ENCODE assay signal across 10 cellular contexts in the genomic region with DNA sequence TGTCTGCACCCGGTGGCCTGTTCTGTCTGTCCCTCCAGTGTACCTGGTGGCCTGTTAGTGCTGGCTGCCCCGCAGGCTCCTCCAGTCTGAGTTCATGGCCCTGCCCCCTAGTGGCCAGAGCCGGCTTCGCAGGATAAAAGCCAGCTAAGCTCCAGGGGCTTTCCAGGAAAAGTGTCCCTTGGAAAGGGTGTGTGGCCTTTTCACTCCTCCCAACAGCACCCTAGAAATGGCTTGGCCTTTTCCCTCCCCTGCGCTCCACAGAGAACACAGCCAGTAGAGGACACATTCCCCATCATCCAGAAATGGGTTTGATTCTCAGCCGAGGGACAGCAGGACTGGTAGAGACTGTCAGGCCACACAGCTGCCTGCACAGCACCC. TPM values are rescaled to one million over a fixed set of nuclear protein-coding genes. Genes with fewer than 3 reads are reported as not detected.
DNase-seq lines count a peak whose midpoint lies in the region; ATAC-seq, FAIRE-seq and TF ChIP-seq lines count a peak whose summit lies in the region.
"Not testable (repeated sequence)": the region's sequence is repeated elsewhere in the genome, so short reads cannot be mapped to it uniquely, and the experiment has no call there.
"Had no signal": no experiment of that assay in that cellular context is flagged by ENCODE, and none has a peak within 500 bp of the region (broad histone marks: within the 10 kb centered on the region; RNA-seq: fewer than 3 reads in every experiment).

No MANE protein-coding gene starts in this region.

- peaks cover 12% of the 10 kb centered on the region for H3K27me3 Mint-ChIP-seq in T-helper 2 cell treated with Interferon-gamma antibody and Interleukin-4, amounts not matched to agents 5 μg/mL and 100 μg/mL, for 36 hours (ENCODE audit: low read depth)
- H3K27me3 Mint-ChIP-seq in activated T-cell treated with anti-CD3 and anti-CD28 coated beads, Interleukin-2, amount 50 U/mL, for 24 hours; immature natural killer cell (ENCODE audit: low read depth in 3 of 3): not testable (repeated sequence)
- H3K27me3 Mint-ChIP-seq in chondrocyte (ENCODE audit: low read depth), result peaks cover 14% of the 10 kb centered on the region

- H3K4me3 Mint-ChIP-seq in T-helper 2 cell treated with Interferon-gamma antibody and Interleukin-4, amounts not matched to agents 5 μg/mL and 100 μg/mL, for 36 hours; activated T-cell treated with anti-CD3 and anti-CD28 coated beads, Interleukin-2, amount 50 U/mL, for 24 hours; chondrocyte (ENCODE audit: unreplicated experiment); immature natural killer cell; stimulated activated effector memory CD8-positive, alpha-beta T cell treated with anti-CD3 and anti-CD28 coated beads, Interleukin-12 subunit alpha, Interleukin-12 subunit beta, amount 100 ng/mL, for 72 hours: not testable (repeated sequence)

- not testable (repeated sequence) for H3K36me3 Mint-ChIP-seq in T-helper 2 cell treated with Interferon-gamma antibody and Interleukin-4, amounts not matched to agents 5 μg/mL and 100 μg/mL, for 36 hours (ENCODE audit: low read depth); activated T-cell treated with anti-CD3 and anti-CD28 coated beads, Interleukin-2, amount 50 U/mL, for 24 hours (ENCODE audit: low read depth); chondrocyte (ENCODE audit: low read depth); immature natural killer cell; stimulated activated effector memory CD8-positive, alpha-beta T cell treated with anti-CD3 and anti-CD28 coated beads, Interleukin-12 subunit alpha, Interleukin-12 subunit beta, amount 100 ng/mL, for 72 hours

- not testable (repeated sequence) for H3K4me1 Mint-ChIP-seq in T-helper 2 cell treated with Interferon-gamma antibody and Interleukin-4, amounts not matched to agents 5 μg/mL and 100 μg/mL, for 36 hours (ENCODE audit: low read depth); activated T-cell treated with anti-CD3 and anti-CD28 coated beads, Interleukin-2, amount 50 U/mL, for 24 hours (ENCODE audit: low read depth); chondrocyte (ENCODE audit: low read depth); immature natural killer cell; stimulated activated effector memory CD8-positive, alpha-beta T cell treated with anti-CD3 and anti-CD28 coated beads, Interleukin-12 subunit alpha, Interleukin-12 subunit beta, amount 100 ng/mL, for 72 hours

- peak; percentile 38 for TF ChIP-seq CTCF in D721Med (IDR thresholded peaks at IDR 0.05; ENCODE audit: insufficient read depth, missing control alignments)
- TF ChIP-seq CTCF in chondrocyte (IDR thresholded peaks at IDR 0.05), result peak; percentile 76

- not testable (repeated sequence) for H3K27ac Mint-ChIP-seq in T-helper 2 cell treated with Interferon-gamma antibody and Interleukin-4, amounts not matched to agents 5 μg/mL and 100 μg/mL, for 36 hours; activated T-cell treated with anti-CD3 and anti-CD28 coated beads, Interleukin-2, amount 50 U/mL, for 24 hours; chondrocyte (ENCODE audit: unreplicated experiment); immature natural killer cell; stimulated activated effector memory CD8-positive, alpha-beta T cell treated with anti-CD3 and anti-CD28 coated beads, Interleukin-12 subunit alpha, Interleukin-12 subunit beta, amount 100 ng/mL, for 72 hours

- DNase-seq in D721Med (ENCODE audit: insufficient read length, low spot score); chondrocyte (ENCODE audit: low spot score): not testable (repeated sequence)
- DNase-seq in T-helper 2 cell treated with Interferon-gamma antibody and Interleukin-4, amounts not matched to agents 5 μg/mL and 100 μg/mL, for 36 hours (ENCODE audit: low spot score), result peak; percentile 49
- DNase-seq in activated T-cell treated with anti-CD3 and anti-CD28 coated beads, Interleukin-2, amount 50 U/mL, for 24 hours, result peak; percentile 79
- DNase-seq in immature natural killer cell, result peak; percentile 49 to 65 (median 64)
- DNase-seq in sciatic nerve (ENCODE audit: low spot score), result peak; percentile 73
- peak; percentile 59 to 80 for DNase-seq in stimulated activated effector memory CD8-positive, alpha-beta T cell treated with anti-CD3 and anti-CD28 coated beads, Interleukin-12 subunit alpha, Interleukin-12 subunit beta, amount 100 ng/mL, for 72 hours (ENCODE audit: low spot score in 2 of 2)

- intact Hi-C loops in sciatic nerve (cut with DNase I), result not testable (repeated sequence)

- H3K9me3 Mint-ChIP-seq in T-helper 2 cell treated with Interferon-gamma antibody and Interleukin-4, amounts not matched to agents 5 μg/mL and 100 μg/mL, for 36 hours; activated T-cell treated with anti-CD3 and anti-CD28 coated beads, Interleukin-2, amount 50 U/mL, for 24 hours; chondrocyte (ENCODE audit: low read depth); immature natural killer cell; stimulated activated effector memory CD8-positive, alpha-beta T cell treated with anti-CD3 and anti-CD28 coated beads, Interleukin-12 subunit alpha, Interleukin-12 subunit beta, amount 100 ng/mL, for 72 hours: not testable (repeated sequence)

- peak; percentile 44 for ATAC-seq in HG02610 (IDR thresholded peaks at IDR 0.05; ENCODE audit: unreplicated experiment)
- ATAC-seq in sciatic nerve, result peak; percentile 71
- ATAC-seq in stimulated activated effector memory CD8-positive, alpha-beta T cell treated with anti-CD3 and anti-CD28 coated beads, Interleukin-12 subunit alpha, Interleukin-12 subunit beta, amount 100 ng/mL, for 72 hours, result peak; percentile 93

- FAIRE-seq in D721Med (lab: Jason Lieb, UNC), result not testable (repeated sequence)

RNA-seq across cellular contexts. Expression of a gene that starts 16.7 kb away (rescaled TPM):
- 0.15 TPM in 1 of 3 replicates, not detected in the others for total RNA-seq in chondrocyte
- not detected for polyA plus RNA-seq in immature natural killer cell
- 0.18 TPM for total RNA-seq in sciatic nerve
- total RNA-seq: T-helper 2 cell treated with Interferon-gamma antibody and Interleukin-4, amounts not matched to agents 100 ng/mL and 5 ng/mL, for 36 hours had no signal

RNA-seq across cellular contexts. Expression of a gene that starts 36.6 kb away (rescaled TPM):
- 69.8 to 85.9 TPM (median 77.6 TPM) in 3 replicates for total RNA-seq in chondrocyte
- polyA plus RNA-seq in immature natural killer cell, result 100 to 1,000 TPM in 1 of 3 donors, 10 to 100 TPM in 2; 83.4 to 103 (median 94.4) TPM
- total RNA-seq in sciatic nerve, result 36.8 TPM

RNA-seq across cellular contexts. Expression of a gene that starts 41.2 kb away (rescaled TPM):
- total RNA-seq in chondrocyte (not detected in 3 replicates), sciatic nerve (not detected)
- polyA plus RNA-seq in immature natural killer cell, result not detected
- total RNA-seq: skeletal muscle tissue; T-helper 2 cell treated with Interferon-gamma antibody and Interleukin-4, amounts not matched to agents 100 ng/mL and 5 ng/mL, for 36 hours had no signal

RNA-seq across cellular contexts. Expression of a gene that starts 47.5 kb away (rescaled TPM):
- total RNA-seq in chondrocyte, result 20.6 to 25.1 TPM (median 22.0 TPM) in 3 replicates
- polyA plus RNA-seq in immature natural killer cell, result 10 to 100 TPM; 20.7 to 23.8 (median 22.4) TPM
- 51.6 TPM for total RNA-seq in sciatic nerve
